ENCODE assay signal across 13 cellular contexts in genomic region chr2:224723606-224724217, GRCh38. TPM values are rescaled to one million over a fixed set of nuclear protein-coding genes. Genes with fewer than 3 reads are reported as not detected.
DNase-seq lines count a peak whose midpoint lies in the region; ATAC-seq and TF ChIP-seq lines count a peak whose summit lies in the region.
"Had no signal": no experiment of that assay in that cellular context is flagged by ENCODE, and none has a peak within 500 bp of the region (broad histone marks: within the 10 kb centered on the region; RNA-seq: fewer than 3 reads in every experiment).

No MANE protein-coding gene starts in this region.

- H3K36me3 ChIP-seq in BE2C, result no peaks in the 10 kb centered on the region
- no peaks in the 10 kb centered on the region for H3K36me3 ChIP-seq in right lobe of liver
- H3K36me3 ChIP-seq: breast epithelium, right atrium auricular region, transverse colon had no signal

- no peak for TF ChIP-seq POLR2A in right lobe of liver (IDR thresholded peaks at IDR 0.05)

- H3K27ac ChIP-seq in right lobe of liver, result no peak overlapping the region
- H3K27ac ChIP-seq: breast epithelium, right atrium auricular region, transverse colon had no signal

- 48% methylated on average over 2 of the region's 2 CpGs for WGBS in right lobe of liver (ENCODE audit: insufficient coverage, low coverage, low lambda C conversion rate, missing lambda C conversion rate)

- ATAC-seq in GM19438 (IDR thresholded peaks at IDR 0.05; ENCODE audit: low read depth, unreplicated experiment) (peak; percentile 58), HG03520 (IDR thresholded peaks at IDR 0.05; ENCODE audit: unreplicated experiment) (peak; percentile 58), right lobe of liver (no peak)

- H3K27me3 ChIP-seq in BE2C, result no peaks in the 10 kb centered on the region
- no peaks in the 10 kb centered on the region for H3K27me3 ChIP-seq in right lobe of liver
- H3K27me3 ChIP-seq: breast epithelium, right atrium auricular region, transverse colon had no signal

- TF ChIP-seq CTCF in BE2C (IDR thresholded peaks at IDR 0.05; ENCODE audit: low read depth, low read length) (no peak), right lobe of liver (IDR thresholded peaks at IDR 0.05) (no peak)

- H3K4me3 ChIP-seq in BE2C (ENCODE audit: low read depth, low read length) (no peak overlapping the region), right lobe of liver (no peak overlapping the region)
- H3K4me3 ChIP-seq: breast epithelium, right atrium auricular region, transverse colon had no signal

- peak; percentile 58 for DNase-seq in AG20443 (ENCODE audit: low spot score)
- peak; percentile 9 for DNase-seq in amniotic epithelial cell (ENCODE audit: low read depth)
- no peak for DNase-seq in stimulated activated CD4-positive, alpha-beta T cell treated with anti-CD3 and anti-CD28 coated beads, Interleukin-2, amount 100 ng/mL, for 48 hours
- no peak for DNase-seq in BE2C
- DNase-seq in NK-92 (lab: John Stamatoyannopoulos, UW; ENCODE audit: unreplicated experiment), result no peak
- DNase-seq in right lobe of liver, result no peak
- DNase-seq: erythroblast, NCI-H187, transverse colon had no signal

- intact Hi-C loops in right lobe of liver (cut with DNase I), result no loop called here

- H3K4me1 ChIP-seq in BE2C (no peaks in the 10 kb centered on the region), right lobe of liver (no peaks in the 10 kb centered on the region)
- H3K4me1 ChIP-seq: breast epithelium, right atrium auricular region, transverse colon had no signal

- no peaks in the 10 kb centered on the region for H3K9me3 ChIP-seq in BE2C
- H3K9me3 ChIP-seq in right lobe of liver, result no peaks in the 10 kb centered on the region

RNA-seq across cellular contexts. Expression of gene CCDC195, which starts 7.5 kb away (rescaled TPM):
- not detected for polyA plus RNA-seq in BE2C (2012; ENCODE audit: insufficient read depth, insufficient read length, low read depth)
- total RNA-seq in right lobe of liver, result not detected
- total RNA-seq: breast epithelium, right atrium auricular region, transverse colon had no signal

Comparison
In these comparisons a context has a peak if more than half of its experiments do, and no peak if none do; other contexts are left out.
1. DNase-seq: peak in AG20443 (single experiment) and amniotic epithelial cell (single experiment); none in stimulated activated CD4-positive, alpha-beta T cell treated with anti-CD3 and anti-CD28 coated beads, Interleukin-2, amount 100 ng/mL, for 48 hours (0 of 2), BE2C (single experiment), NK-92 (single experiment) and right lobe of liver (0 of 3).
2. ATAC-seq: peak in GM19438 (single experiment) and HG03520 (single experiment); none in right lobe of liver (0 of 4).